ENCODE assay signal across 16 cellular contexts in the genomic region with DNA sequence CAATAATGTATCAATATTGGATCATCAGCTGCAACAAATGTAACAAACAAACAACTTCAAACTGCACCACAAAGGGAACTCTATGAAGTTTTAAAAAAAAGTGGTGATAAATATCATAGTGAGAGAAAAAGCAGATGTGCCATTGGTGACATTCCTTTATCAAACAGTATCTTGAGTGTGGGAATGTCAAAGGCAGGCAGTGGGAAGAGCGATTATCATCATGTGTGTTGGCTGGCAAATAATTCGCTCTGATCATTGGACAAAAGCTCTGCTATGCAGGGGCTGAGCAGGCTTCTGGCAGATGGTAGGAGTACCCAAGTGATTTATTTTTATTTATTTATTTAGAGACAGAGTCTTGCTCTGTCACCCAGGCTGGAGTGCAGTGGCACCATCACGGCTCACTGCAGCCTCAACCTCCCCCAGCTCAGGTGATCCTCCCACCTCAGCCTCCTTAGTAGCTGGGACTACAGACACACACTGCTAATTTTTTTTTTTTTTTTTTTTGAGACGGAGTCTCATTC. TPM values are rescaled to one million over a fixed set of nuclear protein-coding genes. Genes with fewer than 3 reads are reported as not detected.
A peak's percentile ranks its signal among the peaks of the same experiment; 100 is the strongest.
DNase-seq lines count a peak whose midpoint lies in the region; ATAC-seq and TF ChIP-seq lines count a peak whose summit lies in the region.
"Had no signal": no experiment of that assay in that cellular context is flagged by ENCODE, and none has a peak within 500 bp of the region (broad histone marks: within the 10 kb centered on the region; RNA-seq: fewer than 3 reads in every experiment).

No MANE protein-coding gene starts in this region.

- no peak overlapping the region for H3K4me3 ChIP-seq in lower lobe of right lung
- no peak overlapping the region for H3K4me3 ChIP-seq in testis
- no peak overlapping the region for H3K4me3 ChIP-seq in endodermal cell (ENCODE audit: low read length)
- no peak overlapping the region for H3K4me3 ChIP-seq in left lung

- TF ChIP-seq POLR2A in testis (IDR thresholded peaks at IDR 0.05): no peak

- H3K9me3 Mint-ChIP-seq in endodermal cell: peaks cover 2% of the 10 kb centered on the region
- H3K9me3 Mint-ChIP-seq: CD8-positive, alpha-beta T cell had no signal

- H3K9ac ChIP-seq in endodermal cell (ENCODE audit: extremely low read depth, low read length, poor library complexity, severe bottlenecking): no peak overlapping the region

- TF ChIP-seq CTCF in lower lobe of right lung (IDR thresholded peaks at IDR 0.05) (no peak), testis (IDR thresholded peaks at IDR 0.05) (no peak), endodermal cell (conservative IDR thresholded peaks at IDR 0.05) (no peak), left lung (IDR thresholded peaks at IDR 0.05) (no peak)

- intact Hi-C loops in lower lobe of right lung (cut with DNase I) (no loop called here), testis (cut with DNase I; ENCODE audit: low total_unique reads) (no loop called here), left lung (cut with DNase I) (no loop called here)

- H3K27ac ChIP-seq in lower lobe of right lung (no peak overlapping the region), testis (peak overlapping the region; percentile 19 to 33), endodermal cell (ENCODE audit: low read depth, low read length) (no peak overlapping the region), left lung (no peak overlapping the region)
- H3K27ac ChIP-seq: 22Rv1 had no signal

- ATAC-seq in lower lobe of right lung: no peak
- ATAC-seq in GM18870 (IDR thresholded peaks at IDR 0.05; ENCODE audit: unreplicated experiment): no peak
- ATAC-seq in left lung: no peak
- ATAC-seq: CD8-positive, alpha-beta T cell had no signal

- H3K27me3 ChIP-seq in lower lobe of right lung (ENCODE audit: low read depth): no peaks in the 10 kb centered on the region
- no peaks in the 10 kb centered on the region for H3K27me3 ChIP-seq in testis
- H3K27me3 ChIP-seq in endodermal cell (ENCODE audit: control insufficient read depth, insufficient read depth, low read length, poor library complexity, severe bottlenecking): no peaks in the 10 kb centered on the region
- H3K27me3 ChIP-seq in left lung: no peaks in the 10 kb centered on the region

- H3K27me3 Mint-ChIP-seq in endodermal cell (ENCODE audit: insufficient read depth): peaks cover 5% of the 10 kb centered on the region

- peaks cover 18% of the 10 kb centered on the region for H3K36me3 ChIP-seq in lower lobe of right lung
- H3K36me3 ChIP-seq in testis (ENCODE audit: low read depth, missing control alignments): no peaks in the 10 kb centered on the region
- H3K36me3 ChIP-seq in endodermal cell (ENCODE audit: control insufficient read depth, insufficient read depth, low read length): no peaks in the 10 kb centered on the region
- H3K36me3 ChIP-seq in left lung: peaks cover 0 to 14% of the 10 kb centered on the region in 2 donors

- DNase-seq in NCI-H82 (lab: John Stamatoyannopoulos, UW) (peak; percentile 8), NCI-H82 treated with DMSO at 0.1 percent for 48 hours (lab: John Stamatoyannopoulos, UW; ENCODE audit: unreplicated experiment) (no peak), lower lobe of right lung (peak; percentile 6), testis (peak; percentile 71), endodermal cell (no peak), left lung (no peak)
- peak; percentile 18 for DNase-seq in activated CD8-positive, alpha-beta memory T cell treated with anti-CD3 and anti-CD28 coated beads, Interleukin-2, amount 50 U/mL, for 48 hours
- DNase-seq: COR-L47, DMS153, DMS79 treated with DMSO at 0.1 percent for 48 hours, EL, HCEC 1CT had no signal

- no peaks in the 10 kb centered on the region for H3K36me3 Mint-ChIP-seq in endodermal cell (ENCODE audit: low read depth)

- H3K4me1 Mint-ChIP-seq in endodermal cell: no peaks in the 10 kb centered on the region

- 63 to 90% methylated on average over 4 of the region's 4 CpGs for WGBS in testis, 2 donors
- 88 to 89% methylated on average over 4 of the region's 4 CpGs for WGBS in endodermal cell (ENCODE audit: insufficient coverage in 1 of 2, insufficient read length in 1 of 2), 2 experiments

- H3K4me3 Mint-ChIP-seq in endodermal cell: no peak overlapping the region
- H3K4me3 Mint-ChIP-seq: CD14-positive monocyte; CD8-positive, alpha-beta T cell had no signal

- no peak overlapping the region for H3K27ac Mint-ChIP-seq in endodermal cell
- H3K27ac Mint-ChIP-seq: CD14-positive monocyte; CD8-positive, alpha-beta T cell had no signal

- no peaks in the 10 kb centered on the region for H3K9me3 ChIP-seq in lower lobe of right lung
- no peaks in the 10 kb centered on the region for H3K9me3 ChIP-seq in testis
- no peaks in the 10 kb centered on the region for H3K9me3 ChIP-seq in endodermal cell (ENCODE audit: control insufficient read depth, low read length)
- no peaks in the 10 kb centered on the region for H3K9me3 ChIP-seq in left lung

- H3K4me1 ChIP-seq in lower lobe of right lung: no peaks in the 10 kb centered on the region
- H3K4me1 ChIP-seq in testis: peaks cover 14% of the 10 kb centered on the region
- no peaks in the 10 kb centered on the region for H3K4me1 ChIP-seq in endodermal cell (ENCODE audit: control insufficient read depth, insufficient read depth, low read length)
- H3K4me1 ChIP-seq in left lung: no peaks in the 10 kb centered on the region

RNA-seq across cellular contexts. Expression of a gene that starts 55.9 kb away (rescaled TPM):
- 70.8 TPM for total RNA-seq in lower lobe of right lung
- total RNA-seq in testis: 100 to 1,000 TPM; 145 to 148 TPM
- polyA plus RNA-seq in testis (ENCODE audit: insufficient read depth, low read depth, low replicate concordance): 142 TPM
- total RNA-seq in endodermal cell: 10 to 100 TPM; 77.4 to 81.4 TPM
- polyA plus RNA-seq in endodermal cell (2013, experiment 1 of 2): 72.9 TPM
- 60.6 TPM for polyA plus RNA-seq in endodermal cell (2013, experiment 2 of 2)
- 10 to 100 TPM; 64.6 to 69.0 TPM for total RNA-seq in left lung

Comparison
In these comparisons a context has a peak if more than half of its experiments do, and no peak if none do; other contexts are left out.
1. DNase-seq: peak in NCI-H82 (single experiment), activated CD8-positive, alpha-beta memory T cell treated with anti-CD3 and anti-CD28 coated beads, Interleukin-2, amount 50 U/mL, for 48 hours (single experiment), lower lobe of right lung (single experiment) and testis (single experiment); none in NCI-H82 treated with DMSO at 0.1 percent for 48 hours (single experiment), endodermal cell (single experiment) and left lung (0 of 2).
2. H3K27ac ChIP-seq: peak in testis (2 of 2); none in lower lobe of right lung (single experiment), endodermal cell (single experiment) and left lung (0 of 2).